ENCODE assay signal across 8 cellular contexts in genomic region chr16:85010446-85010930, GRCh38. TPM values are rescaled to one million over a fixed set of nuclear protein-coding genes. Genes with fewer than 3 reads are reported as not detected.
DNase-seq lines count a peak whose midpoint lies in the region; ATAC-seq and TF ChIP-seq lines count a peak whose summit lies in the region.

No MANE protein-coding gene starts in this region.

- DNase-seq in NB4 (ENCODE audit: low read depth) (peak; percentile 44), epithelial cell of esophagus (ENCODE audit: low read depth) (no peak), trophoblast cell (no peak), SW 1271 (lab: John Stamatoyannopoulos, UW) (no peak), cerebellar cortex (ENCODE audit: low spot score) (no peak)
- no peak for DNase-seq in stimulated activated CD4-positive, alpha-beta T cell treated with anti-CD3 and anti-CD28 coated beads, Interleukin-2, amount 100 ng/mL, for 48 hours

- H3K4me2 ChIP-seq in trophoblast cell (ENCODE audit: low read length) = peak overlapping the region; percentile 91

- no peaks in the 10 kb centered on the region for H3K9me3 ChIP-seq in trophoblast cell (ENCODE audit: insufficient read depth, low read depth, low read length)

- no peak overlapping the region for H4K12ac ChIP-seq in trophoblast cell (ENCODE audit: low read depth, low read length)

- no CpG with 5 or more reads among the region's 9 CpGs for WGBS in trophoblast cell (ENCODE audit: extremely low coverage, insufficient coverage, insufficient read length)

- H4K91ac ChIP-seq in trophoblast cell (ENCODE audit: low read depth, low read length) = no peak overlapping the region

- H3K9ac ChIP-seq in trophoblast cell (ENCODE audit: low read length) = peak overlapping the region; percentile 78

- peak overlapping the region; percentile 87 for H3K4ac ChIP-seq in trophoblast cell (ENCODE audit: low read depth, low read length)

- H2AK5ac ChIP-seq in trophoblast cell (ENCODE audit: low read length) = no peak overlapping the region

- H3K36me3 ChIP-seq in trophoblast cell (ENCODE audit: control insufficient read depth in 1 of 2, insufficient read depth in 2 of 2, low read length in 2 of 2) = no peaks in the 10 kb centered on the region

- no peak overlapping the region for H4K8ac ChIP-seq in trophoblast cell (ENCODE audit: low read depth, low read length)

- H3K18ac ChIP-seq in trophoblast cell (ENCODE audit: low read length) = no peak overlapping the region

- no peak overlapping the region for H2BK12ac ChIP-seq in trophoblast cell (ENCODE audit: low read length)

- H3K79me1 ChIP-seq in trophoblast cell (ENCODE audit: low read length) = peaks cover 7% of the 10 kb centered on the region

- H3K4me1 ChIP-seq in trophoblast cell (ENCODE audit: control insufficient read depth in 1 of 2, insufficient read depth in 2 of 2, low read length in 2 of 2) = peaks cover 11% of the 10 kb centered on the region in 2 experiments

- no peak overlapping the region for H2AFZ ChIP-seq in trophoblast cell (ENCODE audit: insufficient read depth, low read length, poor library complexity)

- TF ChIP-seq CTCF in GM12875 (IDR thresholded peaks at IDR 0.05; ENCODE audit: borderline replicate concordance, insufficient read depth, low read depth, low read length) = no peak
- no peak for TF ChIP-seq CTCF in NB4 (IDR thresholded peaks at IDR 0.05; ENCODE audit: low read depth, low read length)
- TF ChIP-seq CTCF in epithelial cell of esophagus (IDR thresholded peaks at IDR 0.05; ENCODE audit: insufficient read depth, low read depth, low read length, missing control alignments) = no peak

- H2BK120ac ChIP-seq in trophoblast cell (ENCODE audit: insufficient read depth, low read length, poor library complexity) = no peak overlapping the region

- no peak overlapping the region for H3K27ac ChIP-seq in trophoblast cell (ENCODE audit: low read depth, low read length)

- H3K4me3 ChIP-seq in GM12875 (ENCODE audit: low read depth, low read length) (peak overlapping the region; percentile 60), NB4 (ENCODE audit: low read depth, low read length) (peak overlapping the region; percentile 93), epithelial cell of esophagus (ENCODE audit: low read length) (peak overlapping the region; percentile 91), trophoblast cell (ENCODE audit: low read depth, low read length) (peak overlapping the region; percentile 87)

- no peak for ATAC-seq in HG03432 (IDR thresholded peaks at IDR 0.05; ENCODE audit: unreplicated experiment)

- no peak overlapping the region for H3K14ac ChIP-seq in trophoblast cell (ENCODE audit: low read length)

- no peak for TF ChIP-seq POLR2A in NB4 (IDR thresholded peaks at IDR 0.05; ENCODE audit: extremely low read depth, insufficient read length)

- no peak overlapping the region for H3K23ac ChIP-seq in trophoblast cell (ENCODE audit: low read length)

- H3K27me3 ChIP-seq in trophoblast cell (ENCODE audit: insufficient read depth, low read length) = no peaks in the 10 kb centered on the region

- H3K79me2 ChIP-seq in trophoblast cell (ENCODE audit: control insufficient read depth, insufficient read depth, low read length, poor library complexity) = peaks cover 10% of the 10 kb centered on the region

- no peak overlapping the region for H2BK5ac ChIP-seq in trophoblast cell (ENCODE audit: low read depth, low read length, poor library complexity)

RNA-seq across cellular contexts. Expression of gene ZDHHC7, which starts 0.8 kb away (rescaled TPM):
- polyA plus RNA-seq in trophoblast cell (2013) = 46.3 and 46.6 TPM in 2 replicates

RNA-seq across cellular contexts. Expression of gene KIAA0513, which starts 17.1 kb away (rescaled TPM):
- polyA plus RNA-seq in trophoblast cell (2013) = 11.0 and 11.8 TPM in 2 replicates
